14 cellular contexts compared by ENCODE assay signal in the genomic region with DNA sequence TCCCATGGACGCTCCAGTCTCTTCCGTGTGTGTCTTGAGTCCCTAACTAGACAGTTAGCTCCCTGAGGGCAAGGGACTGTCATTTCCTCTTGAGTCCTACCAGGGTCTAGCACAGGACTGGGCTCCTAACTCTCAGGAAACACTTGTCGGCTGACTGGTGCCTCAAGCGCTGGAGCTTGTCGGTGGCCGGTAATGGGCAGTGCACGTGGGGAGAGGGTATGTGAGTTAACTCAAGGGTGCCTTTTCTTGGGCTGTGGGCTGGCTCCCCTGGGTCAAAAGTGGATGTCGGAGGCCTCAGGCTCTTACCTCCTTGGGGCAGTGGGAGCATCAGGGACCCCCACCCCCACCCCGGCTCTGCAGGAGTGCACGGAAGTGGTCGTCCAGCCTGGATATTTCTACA. TPM values are rescaled to one million over a fixed set of nuclear protein-coding genes. Genes with fewer than 3 reads are reported as not detected.
"Had no signal": no experiment of that assay in that cellular context is flagged by ENCODE, and none has a peak within 500 bp of the region (broad histone marks: within the 10 kb centered on the region; RNA-seq: fewer than 3 reads in every experiment).

No MANE protein-coding gene starts in this region.

- H3K27ac Mint-ChIP-seq: activated CD4-positive, alpha-beta memory T cell treated with anti-CD3 and anti-CD28 coated beads, Interleukin-2, amount 10 ng/mL, durations not matched to agents 7 days and 5 days; activated CD4-positive, alpha-beta T cell treated with anti-CD3 and anti-CD28 coated beads for 36 hours; activated T-helper 1 cell treated with anti-CD3 and anti-CD28 coated beads, Interleukin-12 subunit alpha, Interleukin-12 subunit beta, Interleukin-2, Interleukin-4 antibody, amounts not matched to agents 30 ng/mL and 10 ng/mL and 1 ng/mL, durations not matched to agents 14 hours and 24 hours and 36 hours had no signal

- H3K4me3 Mint-ChIP-seq: activated CD4-positive, alpha-beta memory T cell treated with anti-CD3 and anti-CD28 coated beads, Interleukin-2, amount 10 ng/mL, durations not matched to agents 7 days and 5 days; activated CD4-positive, alpha-beta T cell treated with anti-CD3 and anti-CD28 coated beads for 36 hours; activated naive CD8-positive, alpha-beta T cell treated with anti-CD3 and anti-CD28 coated beads for 36 hours; activated T-helper 1 cell treated with anti-CD3 and anti-CD28 coated beads, Interleukin-12 subunit alpha, Interleukin-12 subunit beta, Interleukin-2, Interleukin-4 antibody, amounts not matched to agents 30 ng/mL and 10 ng/mL and 1 ng/mL, durations not matched to agents 14 hours and 24 hours and 36 hours; immature natural killer cell had no signal

- H3K9me3 Mint-ChIP-seq: activated CD4-positive, alpha-beta memory T cell treated with anti-CD3 and anti-CD28 coated beads, Interleukin-2, amount 10 ng/mL, durations not matched to agents 7 days and 5 days; activated naive CD8-positive, alpha-beta T cell treated with anti-CD3 and anti-CD28 coated beads for 36 hours; activated T-helper 1 cell treated with anti-CD3 and anti-CD28 coated beads, Interleukin-12 subunit alpha, Interleukin-12 subunit beta, Interleukin-2, Interleukin-4 antibody, amounts not matched to agents 30 ng/mL and 10 ng/mL and 1 ng/mL, durations not matched to agents 14 hours and 24 hours and 36 hours; immature natural killer cell had no signal

- FAIRE-seq: endometrium, pancreas, urothelium cell line had no signal

- H3K27ac ChIP-seq: pancreas had no signal

- H3K9me3 ChIP-seq: mucosa of descending colon, pancreas had no signal

- H3K27me3 Mint-ChIP-seq: activated CD4-positive, alpha-beta memory T cell treated with anti-CD3 and anti-CD28 coated beads, Interleukin-2, amount 10 ng/mL, durations not matched to agents 7 days and 5 days; activated CD4-positive, alpha-beta T cell treated with anti-CD3 and anti-CD28 coated beads for 36 hours; activated naive CD8-positive, alpha-beta T cell treated with anti-CD3 and anti-CD28 coated beads for 36 hours had no signal

- ATAC-seq: activated CD4-positive, alpha-beta T cell treated with anti-CD3 and anti-CD28 coated beads for 36 hours; mucosa of descending colon; pancreas had no signal

- DNase-seq: activated CD4-positive, alpha-beta memory T cell treated with anti-CD3 and anti-CD28 coated beads, Interleukin-2, amount 10 ng/mL, durations not matched to agents 7 days and 5 days; activated CD4-positive, alpha-beta T cell treated with anti-CD3 and anti-CD28 coated beads for 36 hours; activated naive CD8-positive, alpha-beta T cell treated with anti-CD3 and anti-CD28 coated beads for 36 hours; anterior cingulate cortex; immature natural killer cell; mucosa of descending colon; stimulated activated CD4-positive, alpha-beta T cell treated with anti-CD3 and anti-CD28 coated beads, Interleukin-15, amount 100 ng/mL, for 24 hours; stimulated activated CD4-positive, alpha-beta T cell treated with anti-CD3 and anti-CD28 coated beads, Interleukin-4, amount 100 ng/mL, for 4 hours had no signal

- H3K27me3 ChIP-seq: dorsolateral prefrontal cortex, pancreas had no signal

- H3K4me3 ChIP-seq: dorsolateral prefrontal cortex, mucosa of descending colon, pancreas had no signal

RNA-seq across cellular contexts. Expression of a gene that starts 38.4 kb away (rescaled TPM):
- polyA plus RNA-seq: neural cell had no signal
